Comparison of ENCODE assay signal across 6 cellular contexts in genomic region chr3:128306481-128306880, GRCh38.
"Had no signal": no experiment of that assay in that cellular context is flagged by ENCODE, and none has a peak within 500 bp of the region (broad histone marks: within the 10 kb centered on the region; RNA-seq: fewer than 3 reads in every experiment).

No MANE protein-coding gene starts in this region.

- H3K4me3 ChIP-seq: GM23248 had no signal

- H3K27ac ChIP-seq: GM23248 had no signal

- H2AFZ ChIP-seq: GM23248 had no signal

- H3K9ac ChIP-seq: GM23248 had no signal

- DNase-seq: GM23248, GOT3, HCEC 1CT, KG1 had no signal

- FAIRE-seq: H54, HTR-8/SVneo had no signal
